Comparison of ENCODE assay signal across 8 cellular contexts in the genomic region with DNA sequence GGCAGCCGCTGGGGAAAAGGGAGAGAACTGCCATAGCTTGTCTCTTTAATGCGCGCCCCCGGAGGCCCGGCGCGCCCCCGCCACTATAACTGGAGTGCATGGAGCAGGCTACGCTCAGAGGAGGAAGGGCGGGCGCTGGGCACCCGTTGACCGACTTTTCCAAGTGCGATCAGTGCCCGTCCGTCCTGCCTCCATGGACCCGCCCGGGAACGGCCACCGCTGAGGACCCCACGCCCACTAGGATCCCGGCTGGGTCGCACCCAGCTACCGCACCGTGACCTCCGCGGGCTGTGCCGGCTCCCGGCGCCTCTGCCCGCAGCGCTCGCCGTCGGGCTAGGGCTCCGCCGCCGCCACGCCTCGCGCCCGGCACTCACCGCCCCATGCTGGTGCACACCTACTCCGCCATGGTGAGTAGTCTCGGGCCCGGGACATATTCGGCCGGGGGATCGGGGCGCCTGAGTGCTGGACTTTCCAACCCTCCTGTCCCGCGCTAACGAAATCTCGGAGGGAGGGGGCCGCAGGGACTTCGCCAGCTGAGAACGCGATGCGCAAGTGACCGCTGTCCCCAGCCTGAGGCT. TPM values are rescaled to one million over a fixed set of nuclear protein-coding genes. Genes with fewer than 3 reads are reported as not detected.
DNase-seq lines count a peak whose midpoint lies in the region; ATAC-seq, FAIRE-seq and TF ChIP-seq lines count a peak whose summit lies in the region.

A gene (plus strand): TSS at position 117 of the 578 bp plus-strand sequence. CDS start 264 bp downstream, at position 381.

- H3K9me3 Mint-ChIP-seq in activated CD8-positive, alpha-beta T cell treated with anti-CD3 and anti-CD28 coated beads, Interleukin-2, amount 10 ng/mL, durations not matched to agents 7 days and 5 days (ENCODE audit: insufficient read depth) = no peaks in the 10 kb centered on the region
- no peaks in the 10 kb centered on the region for H3K9me3 Mint-ChIP-seq in activated T-cell treated with anti-CD3 and anti-CD28 coated beads, Interleukin-2, amount 50 U/mL, for 24 hours

- no peak for TF ChIP-seq CTCF in pancreas (IDR thresholded peaks at IDR 0.05)

- no peak for ATAC-seq in activated CD8-positive, alpha-beta T cell treated with anti-CD3 and anti-CD28 coated beads, Interleukin-2, amount 10 ng/mL, durations not matched to agents 7 days and 5 days
- ATAC-seq in Right ventricle myocardium superior (ENCODE audit: poor library complexity) (peak; percentile 33), pancreas (peak; percentile 72 to 85 (median 74)), HG02678 (IDR thresholded peaks at IDR 0.05; ENCODE audit: unreplicated experiment) (no peak)

- DNase-seq in NCI-H2029 (lab: John Stamatoyannopoulos, UW) (peak; percentile 12), NCI-H2029 treated with DMSO at 0.1 percent for 48 hours (lab: John Stamatoyannopoulos, UW) (no peak), Right ventricle myocardium superior (no peak), pancreas (peak in 5 of 6 donors; percentile 40 to 88 (median 61)), HAP-1 (ENCODE audit: low spot score in 2 of 2) (no peak)
- DNase-seq in activated CD8-positive, alpha-beta T cell treated with anti-CD3 and anti-CD28 coated beads, Interleukin-2, amount 10 ng/mL, durations not matched to agents 7 days and 5 days = no peak
- DNase-seq in activated T-cell treated with anti-CD3 and anti-CD28 coated beads, Interleukin-2, amount 50 U/mL, for 24 hours = no peak

- peaks cover 23% of the 10 kb centered on the region for H3K27me3 Mint-ChIP-seq in activated CD8-positive, alpha-beta T cell treated with anti-CD3 and anti-CD28 coated beads, Interleukin-2, amount 10 ng/mL, durations not matched to agents 7 days and 5 days (ENCODE audit: low read depth)
- peaks cover 12% of the 10 kb centered on the region for H3K27me3 Mint-ChIP-seq in activated T-cell treated with anti-CD3 and anti-CD28 coated beads, Interleukin-2, amount 50 U/mL, for 24 hours

- POLR2A ChIA-PET in activated CD8-positive, alpha-beta T cell treated with anti-CD3 and anti-CD28 coated beads, Interleukin-2, amount 10 ng/mL, durations not matched to agents 7 days and 5 days (lab: Charles Lee) = interaction anchor here (2.2 kb wide), 1 partner anchor 16 kb away, joined by 8 read pairs; a partner anchor contains a TSS

- FAIRE-seq in pancreas (lab: Jason Lieb, UNC) = no peak

- H3K4me1 ChIP-seq in pancreas (no peaks in the 10 kb centered on the region), HAP-1 (no peaks in the 10 kb centered on the region)

- H3K4me1 Mint-ChIP-seq in activated CD8-positive, alpha-beta T cell treated with anti-CD3 and anti-CD28 coated beads, Interleukin-2, amount 10 ng/mL, durations not matched to agents 7 days and 5 days (ENCODE audit: low read depth) = peaks cover 39% of the 10 kb centered on the region
- H3K4me1 Mint-ChIP-seq in activated T-cell treated with anti-CD3 and anti-CD28 coated beads, Interleukin-2, amount 50 U/mL, for 24 hours (ENCODE audit: low read depth) = peaks cover 27% of the 10 kb centered on the region

- H3K27me3 ChIP-seq in pancreas (no peaks in the 10 kb centered on the region), HAP-1 (ENCODE audit: low read depth) (no peaks in the 10 kb centered on the region)

- in situ Hi-C loops in HAP-1 (cut with MboI; ENCODE audit: low sequenced_read_pairs) = no loop called here

- peak within 1 kb of the TSS; percentile 13 for H3K4me3 Mint-ChIP-seq in activated CD8-positive, alpha-beta T cell treated with anti-CD3 and anti-CD28 coated beads, Interleukin-2, amount 10 ng/mL, durations not matched to agents 7 days and 5 days
- H3K4me3 Mint-ChIP-seq in activated T-cell treated with anti-CD3 and anti-CD28 coated beads, Interleukin-2, amount 50 U/mL, for 24 hours = no peak within 1 kb of the TSS

- CTCF ChIA-PET in activated CD8-positive, alpha-beta T cell treated with anti-CD3 and anti-CD28 coated beads, Interleukin-2, amount 10 ng/mL, durations not matched to agents 7 days and 5 days (lab: Charles Lee) = interaction anchor here (1.4 to 4.0 kb wide), 3 partner anchors 9 to 153 kb away, joined by 5 to 46 read pairs (median 21); no protein-coding TSS in a partner anchor

- peaks cover 10% of the 10 kb centered on the region for H3K36me3 Mint-ChIP-seq in activated CD8-positive, alpha-beta T cell treated with anti-CD3 and anti-CD28 coated beads, Interleukin-2, amount 10 ng/mL, durations not matched to agents 7 days and 5 days (ENCODE audit: low read depth)
- H3K36me3 Mint-ChIP-seq in activated T-cell treated with anti-CD3 and anti-CD28 coated beads, Interleukin-2, amount 50 U/mL, for 24 hours (ENCODE audit: low read depth) = no peaks in the 10 kb centered on the region

- H3K27ac ChIP-seq in pancreas = no peak within 1 kb of the TSS

- H3K9me3 ChIP-seq in pancreas = no peaks in the 10 kb centered on the region
- H3K9me3 ChIP-seq in HAP-1 = no peaks in the 10 kb centered on the region

- H3K36me3 ChIP-seq in pancreas (no peaks in the 10 kb centered on the region), HAP-1 (replicated peaks) (no peaks in the 10 kb centered on the region)

- H3K4me3 ChIP-seq in pancreas (peak within 1 kb of the TSS; percentile 36 to 61 (median 46)), HAP-1 (no peak within 1 kb of the TSS)

- intact Hi-C loops in Right ventricle myocardium superior (cut with DNase I) (loop anchor here (2.0 kb wide), 1 partner anchor 152 kb away; no protein-coding TSS in a partner anchor), pancreas (cut with DNase I) (loop anchor here in 1 of 3 donors (10.0 kb wide), 1 partner anchor 152 kb away; no protein-coding TSS in a partner anchor)

- no peak within 1 kb of the TSS for H3K27ac Mint-ChIP-seq in activated CD8-positive, alpha-beta T cell treated with anti-CD3 and anti-CD28 coated beads, Interleukin-2, amount 10 ng/mL, durations not matched to agents 7 days and 5 days
- H3K27ac Mint-ChIP-seq in activated T-cell treated with anti-CD3 and anti-CD28 coated beads, Interleukin-2, amount 50 U/mL, for 24 hours = no peak within 1 kb of the TSS

- WGBS in pancreas, 2 donors = 2 to 3% methylated on average over 54 to 60 of the region's 60 CpGs

RNA-seq across cellular contexts. Expression of the gene that starts here (rescaled TPM):
- 1 to 10 TPM; 1.0 to 1.1 TPM for total RNA-seq in activated CD8-positive, alpha-beta T cell treated with anti-CD3 and anti-CD28 coated beads, Interleukin-2, amount 10 ng/mL, durations not matched to agents 7 days and 5 days
- total RNA-seq in Right ventricle myocardium superior (0.27 TPM), pancreas (under 1 TPM; 0.08 to 0.87 (median 0.21) TPM)
- polyA plus RNA-seq in pancreas = 1 to 10 TPM; 1.1 to 2.0 TPM

Comparison
In these comparisons a context has a peak if more than half of its experiments do, and no peak if none do; other contexts are left out.
1. DNase-seq: peak in NCI-H2029 (single experiment) and pancreas (5 of 6); none in NCI-H2029 treated with DMSO at 0.1 percent for 48 hours (single experiment), activated CD8-positive, alpha-beta T cell treated with anti-CD3 and anti-CD28 coated beads, Interleukin-2, amount 10 ng/mL, durations not matched to agents 7 days and 5 days (single experiment), Right ventricle myocardium superior (single experiment), activated T-cell treated with anti-CD3 and anti-CD28 coated beads, Interleukin-2, amount 50 U/mL, for 24 hours (single experiment) and HAP-1 (0 of 2).
2. Peak in ATAC-seq in Right ventricle myocardium superior; RNA of the gene not detected or under 1 TPM.
3. ATAC-seq: peak in pancreas (4 of 4); none in activated CD8-positive, alpha-beta T cell treated with anti-CD3 and anti-CD28 coated beads, Interleukin-2, amount 10 ng/mL, durations not matched to agents 7 days and 5 days (single experiment) and HG02678 (single experiment).